Comparison of ENCODE assay signal across 1 cellular context in genomic region chr6:161151059-161151645, GRCh38.
TF ChIP-seq lines count a peak whose summit lies in the region.

No MANE protein-coding gene starts in this region.

TF ChIP-seq in WTC11, 78 proteins besides CTCF, POLR2A, EP300 and RAD21 (continued from another document):
- TF ChIP-seq ATF2 (CRISPR knock-in tag; IDR thresholded peaks at IDR 0.05; ENCODE audit: borderline replicate concordance, low read depth) (no peak), ZNF425 (CRISPR knock-in tag; conservative IDR thresholded peaks at IDR 0.05) (no peak), MYBL2 (CRISPR knock-in tag; IDR thresholded peaks at IDR 0.05) (no peak), E2F5 (CRISPR knock-in tag; IDR thresholded peaks at IDR 0.05) (no peak), MAX (CRISPR knock-in tag; IDR thresholded peaks at IDR 0.05) (no peak), EMX1 (CRISPR knock-in tag; IDR thresholded peaks at IDR 0.05) (no peak)
TF ChIP-seq in WTC11: peak in this region for 0.
